Comparison of ENCODE assay signal across 8 cellular contexts in the genomic region with DNA sequence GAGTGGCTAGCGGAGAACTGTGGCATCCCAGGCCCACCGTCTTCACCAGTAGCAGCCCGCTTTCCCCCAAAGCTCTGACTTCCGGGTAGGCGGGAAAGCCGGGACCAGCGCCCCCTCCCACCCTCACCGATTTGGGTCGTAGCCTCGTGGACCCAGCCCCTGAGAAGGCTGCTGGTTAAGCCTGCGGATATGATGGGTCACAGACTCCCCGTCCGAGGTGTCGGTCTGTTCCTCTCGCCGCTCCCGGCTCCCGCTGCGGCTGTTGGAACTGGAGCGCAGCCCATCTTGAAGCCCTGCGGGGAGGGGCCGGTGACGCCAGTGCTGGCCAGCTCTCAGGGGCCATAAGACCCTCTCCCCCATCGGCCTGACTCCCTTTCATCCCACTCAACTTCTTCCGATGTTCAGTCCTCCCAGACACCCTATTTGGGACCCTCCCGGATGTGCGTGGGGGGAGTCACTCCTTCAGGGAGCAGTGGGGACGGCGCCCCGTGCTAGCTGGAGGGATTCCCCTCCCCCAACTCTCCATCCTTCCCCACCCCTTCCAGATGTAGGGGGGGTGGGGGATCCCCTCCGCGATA. TPM values are rescaled to one million over a fixed set of nuclear protein-coding genes. Genes with fewer than 3 reads are reported as not detected.
DNase-seq lines count a peak whose midpoint lies in the region; ATAC-seq, FAIRE-seq and TF ChIP-seq lines count a peak whose summit lies in the region.

No MANE protein-coding gene starts in this region.

- H3K4me3 ChIP-seq in A549 (peak overlapping the region; percentile 88), SJSA1 (peak overlapping the region; percentile 81), dorsolateral prefrontal cortex (peak overlapping the region; percentile 69 to 100 (median 95)), lower leg skin (ENCODE audit: low read depth, poor library complexity, severe bottlenecking) (peak overlapping the region; percentile 69)

- no peaks in the 10 kb centered on the region for H3K27me3 ChIP-seq in SJSA1 (replicated peaks)
- no peaks in the 10 kb centered on the region for H3K27me3 ChIP-seq in dorsolateral prefrontal cortex

- TF ChIP-seq EP300 in A549 (IDR thresholded peaks at IDR 0.05): no peak

- peak in 1 of 2 experiments; percentile 9; a peak in 3 of 6 replicates for ATAC-seq in A549
- ATAC-seq in GM18505 (IDR thresholded peaks at IDR 0.05; ENCODE audit: unreplicated experiment): peak; percentile 1
- no peak for ATAC-seq in HG03460 (IDR thresholded peaks at IDR 0.05; ENCODE audit: unreplicated experiment)

- intact Hi-C loops in dorsolateral prefrontal cortex (cut with DNase I) (loop anchor here (1.0 to 10.0 kb wide), 4 partner anchors 15 to 211 kb away; partner anchors contain the start of genes ABCF1 (in 2 of the 2), MRPS18B (in 1 of the 2), PPP1R10 (in 1 of the 2) and RPP21 (in 1 of the 2)), lower leg skin (cut with DNase I; ENCODE audit: low total_unique reads) (no loop called here)

- H3K4me1 ChIP-seq in A549 (peaks cover 13% of the 10 kb centered on the region; the same call in 2 of the 3 replicates), SJSA1 (replicated peaks) (peaks cover 17% of the 10 kb centered on the region)

- POLR2A ChIA-PET in A549 (lab: Yijun Ruan, JAX): no interaction called here

- H3K27ac ChIP-seq in A549: peak overlapping the region; percentile 91 to 94
- peak overlapping the region; percentile 89 for H3K27ac ChIP-seq in SJSA1
- H3K27ac ChIP-seq in dorsolateral prefrontal cortex: peak overlapping the region; percentile 73 to 100 (median 97)

- H3K4me2 ChIP-seq in A549: peak overlapping the region; percentile 93

- no peak for FAIRE-seq in A549 (lab: Jason Lieb, UNC)

- no peak for DNase-seq in A549 (ENCODE audit: low read depth in 1 of 2, low spot score in 1 of 2)
- peak in 1 of 2 experiments; percentile 70 for DNase-seq in SJSA1 (ENCODE audit: low read depth in 1 of 2, low spot score in 2 of 2)
- peak in 9 of 10 donors; percentile 24 to 66 (median 44) for DNase-seq in dorsolateral prefrontal cortex
- DNase-seq in lower leg skin (ENCODE audit: low spot score in 2 of 2): peak; percentile 30 to 88
- peak; percentile 54 for DNase-seq in superior temporal gyrus (ENCODE audit: extremely low spot score)
- no peak for DNase-seq in central memory CD4-positive, alpha-beta T cell

- H3K9me3 ChIP-seq in A549: no peaks in the 10 kb centered on the region
- H3K9me3 ChIP-seq in SJSA1 (replicated peaks): no peaks in the 10 kb centered on the region

- 27% methylated on average over 13 of the region's 32 CpGs for WGBS in A549 (ENCODE audit: missing lambda C conversion rate)
- 2% methylated on average over 22 to 25 of the region's 32 CpGs for WGBS in lower leg skin, 2 donors

- H3K36me3 ChIP-seq in SJSA1: peaks cover 66% of the 10 kb centered on the region

- TF ChIP-seq RAD21 in A549 (conservative IDR thresholded peaks at IDR 0.05 in 1 of 2, IDR thresholded peaks at IDR 0.05 in 1 of 2): no peak

- no peak for TF ChIP-seq POLR2A in A549 (IDR thresholded peaks at IDR 0.05; ENCODE audit: low read length)
- no peak for TF ChIP-seq POLR2A in GM18505 (IDR thresholded peaks at IDR 0.05; ENCODE audit: borderline replicate concordance, extremely low read depth, insufficient read depth, insufficient read length)
- no peak for TF ChIP-seq POLR2A in lower leg skin (IDR thresholded peaks at IDR 0.05)

- CTCF ChIA-PET in A549 (lab: Yijun Ruan, JAX): interaction anchor here (9.4 kb wide), 1 partner anchor 13 kb away, joined by 103 read pairs; no protein-coding TSS in a partner anchor

- TF ChIP-seq CTCF in A549 (IDR thresholded peaks at IDR 0.05) (no peak), dorsolateral prefrontal cortex (IDR thresholded peaks at IDR 0.05 in 54 of 56, conservative IDR thresholded peaks at IDR 0.05 in 2 of 56; ENCODE audit: low read depth in 1 of 56, partially characterized antibody in 56 of 56) (peak in 5 of 56 donors; percentile 1 to 15 (median 2)), lower leg skin (IDR thresholded peaks at IDR 0.05) (no peak)

TF ChIP-seq in A549, 52 proteins besides CTCF, POLR2A, EP300 and RAD21:
- no peak for TF ChIP-seq NFE2L2 (conservative IDR thresholded peaks at IDR 0.05; ENCODE audit: low read length)
- TF ChIP-seq RNF2 (IDR thresholded peaks at IDR 0.05; ENCODE audit: borderline replicate concordance, low read depth): no peak
- TF ChIP-seq SMC3 (IDR thresholded peaks at IDR 0.05): no peak
- TF ChIP-seq MYC (IDR thresholded peaks at IDR 0.05; ENCODE audit: borderline replicate concordance, low read length): no peak
- TF ChIP-seq TP53 (CRISPR knock-in tag; IDR thresholded peaks at IDR 0.05): no peak
- TF ChIP-seq KDM1A (IDR thresholded peaks at IDR 0.05; ENCODE audit: low read depth): no peak
- no peak for TF ChIP-seq PHF8 (IDR thresholded peaks at IDR 0.05; ENCODE audit: borderline replicate concordance, low read depth)
- no peak for TF ChIP-seq ZSCAN20 (CRISPR knock-in tag; IDR thresholded peaks at IDR 0.05)
- TF ChIP-seq KDM5A (IDR thresholded peaks at IDR 0.05): no peak
- TF ChIP-seq TFCP2L1 (CRISPR knock-in tag; IDR thresholded peaks at IDR 0.05): no peak
- no peak for TF ChIP-seq REST (IDR thresholded peaks at IDR 0.05)
- TF ChIP-seq HEYL (CRISPR knock-in tag; IDR thresholded peaks at IDR 0.05): no peak
- no peak for TF ChIP-seq EHF (CRISPR knock-in tag; IDR thresholded peaks at IDR 0.05)
- TF ChIP-seq HES2 (IDR thresholded peaks at IDR 0.05): no peak
- TF ChIP-seq SREBF2 (IDR thresholded peaks at IDR 0.05): no peak
- no peak for TF ChIP-seq NPAS2 (CRISPR knock-in tag; IDR thresholded peaks at IDR 0.05; ENCODE audit: borderline replicate concordance)
- TF ChIP-seq ZFP36 (IDR thresholded peaks at IDR 0.05; ENCODE audit: borderline replicate concordance, partially characterized antibody): no peak

RNA-seq across cellular contexts. Expression of gene GNL1, which starts 0.8 kb away (rescaled TPM):
- polyA plus RNA-seq in A549 (2011; rRNA removed): 18.5 and 25.6 TPM in 2 replicates
- polyA plus RNA-seq in A549 (2012; cell fraction: cytosol; rRNA removed): 12.8 and 19.5 TPM in 2 replicates
- 21.8 and 32.3 TPM in 2 replicates for polyA plus RNA-seq in A549 (2012; cell fraction: nucleus; rRNA removed)
- 19.9 to 28.7 TPM (median 27.2 TPM) in 3 replicates for polyA plus RNA-seq in A549 (2017; fragmentation: RNase III; extraction: RNeasy Plus Mini Kit Qiagen cat#74134 plus additional on column Dnase treatment)
- 21.3 and 28.2 TPM in 2 replicates for polyA minus RNA-seq in A549 (2011; rRNA and poly(A)+ RNA removed)
- 20.9 and 49.5 TPM in 2 replicates for total RNA-seq in SJSA1 (2014; rRNA removed; shearing (Covaris generic))
- total RNA-seq in dorsolateral prefrontal cortex: 100 to 1,000 TPM in 17 of 120 experiments, 10 to 100 TPM in 103; 56.1 to 116 (median 87.5) TPM
- total RNA-seq in lower leg skin: 10 to 100 TPM; 30.4 to 39.6 (median 33.4) TPM

RNA-seq across cellular contexts. Expression of gene PRR3, which starts 1.6 kb away (rescaled TPM):
- 24.1 and 29.5 TPM in 2 replicates for polyA plus RNA-seq in A549 (2011; rRNA removed)
- polyA plus RNA-seq in A549 (2012; cell fraction: cytosol; rRNA removed): 13.8 and 15.6 TPM in 2 replicates
- polyA plus RNA-seq in A549 (2012; cell fraction: nucleus; rRNA removed): 9.9 and 14.0 TPM in 2 replicates
- 12.8 to 13.8 TPM (median 12.8 TPM) in 3 replicates for polyA plus RNA-seq in A549 (2017; fragmentation: RNase III; extraction: RNeasy Plus Mini Kit Qiagen cat#74134 plus additional on column Dnase treatment)
- polyA minus RNA-seq in A549 (2011; rRNA and poly(A)+ RNA removed): 42.0 and 47.1 TPM in 2 replicates
- 7.8 and 7.9 TPM in 2 replicates for total RNA-seq in SJSA1 (2014; rRNA removed; shearing (Covaris generic))
- 10 to 100 TPM; 12.5 to 28.4 (median 19.5) TPM for total RNA-seq in dorsolateral prefrontal cortex
- 10 to 100 TPM in 2 of 4 donors, 1 to 10 TPM in 2; 4.5 to 14.0 (median 8.5) TPM for total RNA-seq in lower leg skin

RNA-seq across cellular contexts. Expression of gene ABCF1, which starts 15.7 kb away (rescaled TPM):
- polyA plus RNA-seq in A549 (2011; rRNA removed) (30.2 and 31.0 TPM in 2 replicates), A549 (2017; fragmentation: RNase III; extraction: RNeasy Plus Mini Kit Qiagen cat#74134 plus additional on column Dnase treatment) (71.3 to 73.3 TPM (median 72.0 TPM) in 3 replicates)
- polyA plus RNA-seq in A549 (2012; cell fraction: cytosol; rRNA removed): 34.1 and 35.6 TPM in 2 replicates
- 54.0 and 59.5 TPM in 2 replicates for polyA plus RNA-seq in A549 (2012; cell fraction: nucleus; rRNA removed)
- polyA minus RNA-seq in A549 (2011; rRNA and poly(A)+ RNA removed): 62.5 and 64.1 TPM in 2 replicates
- 38.8 and 59.3 TPM in 2 replicates for total RNA-seq in SJSA1 (2014; rRNA removed; shearing (Covaris generic))
- total RNA-seq in dorsolateral prefrontal cortex (10 to 100 TPM; 24.2 to 44.5 (median 34.1) TPM), lower leg skin (10 to 100 TPM; 39.3 to 57.7 (median 47.1) TPM)

Comparison
In these comparisons a context has a peak if more than half of its experiments do, and no peak if none do; other contexts are left out.
1. DNase-seq: peak in dorsolateral prefrontal cortex (9 of 10), lower leg skin (2 of 2) and superior temporal gyrus (single experiment); none in A549 (0 of 2) and central memory CD4-positive, alpha-beta T cell (single experiment).
2. Peak in every context shown above with its lines, with median percentiles within 50 percentile points of each other: H3K27ac ChIP-seq and H3K4me3 ChIP-seq.